ENCODE assay signal across 8 cellular contexts in the genomic region with DNA sequence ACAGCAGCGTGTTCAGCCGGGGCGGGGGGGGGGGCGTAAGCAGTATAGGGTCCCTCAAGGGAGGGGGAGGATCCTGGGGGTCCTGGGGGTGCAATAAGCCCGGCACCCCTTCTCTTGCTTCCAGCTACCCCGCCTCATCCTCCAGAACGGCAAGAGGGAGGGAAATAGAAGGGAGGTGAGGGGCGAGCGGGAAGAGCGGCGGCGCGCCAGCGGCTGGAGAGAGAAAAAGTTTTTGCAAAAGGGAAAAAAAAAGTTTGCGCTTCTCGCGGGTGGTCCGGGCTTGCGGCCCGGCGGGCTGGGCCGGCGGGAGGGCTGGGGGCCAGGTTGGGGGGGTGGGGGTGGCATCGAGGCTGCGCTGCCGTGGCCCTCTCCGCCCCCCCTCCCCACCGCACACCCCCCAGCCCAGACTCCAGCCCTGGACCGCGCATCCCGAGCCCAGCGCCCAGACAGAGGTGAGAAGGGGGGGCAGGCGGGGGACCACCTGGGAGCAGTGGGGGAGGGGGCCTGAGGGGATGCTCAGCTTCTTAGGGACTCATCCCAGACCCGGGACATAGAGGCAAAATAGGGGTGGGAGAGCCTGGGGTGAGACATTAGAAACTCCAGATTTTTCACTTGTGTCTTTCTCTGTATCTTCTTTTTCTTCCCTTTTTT. TPM values are rescaled to one million over a fixed set of nuclear protein-coding genes. Genes with fewer than 3 reads are reported as not detected.
A peak's percentile ranks its signal among the peaks of the same experiment; 100 is the strongest.
DNase-seq lines count a peak whose midpoint lies in the region; ATAC-seq and TF ChIP-seq lines count a peak whose summit lies in the region.

GLI1 (plus strand) TSS at position 36 of the 651 bp plus-strand sequence. CDS start 3,907 bp downstream, outside the sequence.

- H3K36me3 ChIP-seq in right atrium auricular region (no peaks in the 10 kb centered on the region), skeletal muscle tissue (ENCODE audit: control insufficient read depth in 3 of 3, insufficient read depth in 3 of 3, low read length in 3 of 3) (no peaks in the 10 kb centered on the region)

- peaks cover 83% of the 10 kb centered on the region for H3K4me1 Mint-ChIP-seq in activated T-cell treated with anti-CD3 and anti-CD28 coated beads, Interleukin-2, amount 50 U/mL, for 72 hours (ENCODE audit: low read depth)

- peak; percentile 56 for DNase-seq in stimulated activated CD4-positive, alpha-beta T cell treated with anti-CD3 and anti-CD28 coated beads, Interleukin-1b, Interleukin-23, amount 100 ng/mL, for 48 hours
- DNase-seq in stimulated activated CD4-positive, alpha-beta T cell treated with anti-CD3 and anti-CD28 coated beads, Interleukin-4, amount 100 ng/mL, for 24 hours: no peak
- no peak for DNase-seq in activated T-cell treated with anti-CD3 and anti-CD28 coated beads, Interleukin-2, amount 50 U/mL, for 72 hours
- DNase-seq in right atrium auricular region (ENCODE audit: low spot score): no peak
- no peak for DNase-seq in effector CD8-positive, alpha-beta T cell (lab: John Stamatoyannopoulos, UW)
- DNase-seq in G401 (ENCODE audit: low spot score): no peak
- no peak for DNase-seq in activated effector memory CD4-positive, alpha-beta T cell treated with anti-CD3 and anti-CD28 coated beads, Interleukin-2, amount 50 U/mL, for 16 hours

- peak within 1 kb of the TSS; percentile 75 to 84 (median 79) for H3K9ac ChIP-seq in skeletal muscle tissue (ENCODE audit: low read depth in 1 of 3, low read length in 3 of 3)

- peak; percentile 17 to 20 for ATAC-seq in activated T-cell treated with anti-CD3 and anti-CD28 coated beads, Interleukin-2, amount 50 U/mL, for 72 hours (replicated peaks in 1 of 2)

- in situ Hi-C loops in G401 (cut with HindIII; ENCODE audit: low sequenced_read_pairs): no loop called here

- no peaks in the 10 kb centered on the region for H3K9me3 ChIP-seq in right atrium auricular region
- H3K9me3 ChIP-seq in skeletal muscle tissue (ENCODE audit: control insufficient read depth in 3 of 3, low read length in 3 of 3): no peaks in the 10 kb centered on the region

- H3K27ac Mint-ChIP-seq in activated T-cell treated with anti-CD3 and anti-CD28 coated beads, Interleukin-2, amount 50 U/mL, for 72 hours: peak within 1 kb of the TSS; percentile 80

- H3K9me3 Mint-ChIP-seq in activated T-cell treated with anti-CD3 and anti-CD28 coated beads, Interleukin-2, amount 50 U/mL, for 72 hours: no peaks in the 10 kb centered on the region

- H3K27me3 ChIP-seq in right atrium auricular region (no peaks in the 10 kb centered on the region), skeletal muscle tissue (ENCODE audit: control insufficient read depth in 3 of 3, insufficient read depth in 3 of 3, low read length in 3 of 3) (peaks cover 6 to 16% (median 10%) of the 10 kb centered on the region in 3 donors)

- TF ChIP-seq CTCF in right atrium auricular region (IDR thresholded peaks at IDR 0.05): no peak

- H3K4me3 Mint-ChIP-seq in activated T-cell treated with anti-CD3 and anti-CD28 coated beads, Interleukin-2, amount 50 U/mL, for 72 hours: peak within 1 kb of the TSS; percentile 81 to 96

- peak within 1 kb of the TSS; percentile 82 to 88 for H3K27ac ChIP-seq in right atrium auricular region
- peak within 1 kb of the TSS; percentile 34 for H3K27ac ChIP-seq in skeletal muscle tissue (ENCODE audit: low read depth, low read length)

- H3K4me3 ChIP-seq in right atrium auricular region: peak within 1 kb of the TSS; percentile 66 to 73
- peak within 1 kb of the TSS; percentile 91 to 92 (median 92) for H3K4me3 ChIP-seq in skeletal muscle tissue (ENCODE audit: low read length in 3 of 3)

- peaks cover 7% of the 10 kb centered on the region for H3K27me3 Mint-ChIP-seq in activated T-cell treated with anti-CD3 and anti-CD28 coated beads, Interleukin-2, amount 50 U/mL, for 72 hours (ENCODE audit: low read depth)

- H3K4me1 ChIP-seq in right atrium auricular region (peaks cover 0 to 34% of the 10 kb centered on the region in 2 donors), skeletal muscle tissue (ENCODE audit: control insufficient read depth in 3 of 3, insufficient read depth in 3 of 3, low read length in 3 of 3) (peaks cover 43 to 54% (median 49%) of the 10 kb centered on the region in 3 donors)

- H3K36me3 Mint-ChIP-seq in activated T-cell treated with anti-CD3 and anti-CD28 coated beads, Interleukin-2, amount 50 U/mL, for 72 hours (ENCODE audit: insufficient read depth in 2 of 2): peaks cover 0 to 1% of the 10 kb centered on the region in 2 donors

RNA-seq across cellular contexts. Expression of gene GLI1, which starts in this region (rescaled TPM):
- total RNA-seq in activated T-cell treated with anti-CD3 and anti-CD28 coated beads, Interleukin-2, amount 50 U/mL, for 72 hours: 1 to 10 TPM in 1 of 2 donors, under 1 TPM in 1; 0.21 to 1.3 TPM
- total RNA-seq in right atrium auricular region (1 to 10 TPM in 1 of 2 donors, not detected in 1; 1.2 TPM), skeletal muscle tissue (5.2 TPM)
- total RNA-seq in G401 (2014; rRNA removed; shearing (Covaris generic)): 4.7 and 6.4 TPM in 2 replicates
